10 cellular contexts compared by ENCODE assay signal in the genomic region with DNA sequence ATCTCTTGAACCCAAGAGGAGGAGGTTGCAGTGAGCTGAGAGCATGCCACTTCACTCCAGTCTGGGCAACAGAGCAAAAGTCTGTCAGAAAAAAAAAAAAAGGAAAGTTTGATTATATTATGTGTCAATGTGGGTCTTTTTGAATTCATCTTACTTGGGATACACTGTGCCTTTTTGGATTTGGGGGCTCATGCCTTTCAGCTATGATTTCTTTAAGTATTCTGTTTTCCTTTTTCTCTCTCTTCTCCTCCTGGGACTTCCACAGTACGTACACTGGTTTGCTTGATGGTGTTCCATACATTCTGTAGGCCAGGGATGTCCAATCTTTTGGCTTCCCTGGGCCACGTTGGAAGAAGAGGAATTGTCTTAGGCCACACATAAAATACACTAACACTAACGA.
"Had no signal": no experiment of that assay in that cellular context is flagged by ENCODE, and none has a peak within 500 bp of the region (broad histone marks: within the 10 kb centered on the region; RNA-seq: fewer than 3 reads in every experiment).

No MANE protein-coding gene starts in this region.

- DNase-seq: GM23248, GOT3, H7, HCEC 1CT, HFFc6, IMR-90, Kasumi-1, KG1 had no signal

- H3K9ac ChIP-seq: GM23248 had no signal

- H3K27ac ChIP-seq: GM23248, HL-60 had no signal

- ATAC-seq: K562 had no signal

- FAIRE-seq: K562 had no signal

- H3K9me3 Mint-ChIP-seq: HFFc6 had no signal

- H3K4me3 ChIP-seq: GM23248, K562 had no signal

- H3K27ac Mint-ChIP-seq: HFFc6 had no signal
